20 cellular contexts compared by ENCODE assay signal in the genomic region with DNA sequence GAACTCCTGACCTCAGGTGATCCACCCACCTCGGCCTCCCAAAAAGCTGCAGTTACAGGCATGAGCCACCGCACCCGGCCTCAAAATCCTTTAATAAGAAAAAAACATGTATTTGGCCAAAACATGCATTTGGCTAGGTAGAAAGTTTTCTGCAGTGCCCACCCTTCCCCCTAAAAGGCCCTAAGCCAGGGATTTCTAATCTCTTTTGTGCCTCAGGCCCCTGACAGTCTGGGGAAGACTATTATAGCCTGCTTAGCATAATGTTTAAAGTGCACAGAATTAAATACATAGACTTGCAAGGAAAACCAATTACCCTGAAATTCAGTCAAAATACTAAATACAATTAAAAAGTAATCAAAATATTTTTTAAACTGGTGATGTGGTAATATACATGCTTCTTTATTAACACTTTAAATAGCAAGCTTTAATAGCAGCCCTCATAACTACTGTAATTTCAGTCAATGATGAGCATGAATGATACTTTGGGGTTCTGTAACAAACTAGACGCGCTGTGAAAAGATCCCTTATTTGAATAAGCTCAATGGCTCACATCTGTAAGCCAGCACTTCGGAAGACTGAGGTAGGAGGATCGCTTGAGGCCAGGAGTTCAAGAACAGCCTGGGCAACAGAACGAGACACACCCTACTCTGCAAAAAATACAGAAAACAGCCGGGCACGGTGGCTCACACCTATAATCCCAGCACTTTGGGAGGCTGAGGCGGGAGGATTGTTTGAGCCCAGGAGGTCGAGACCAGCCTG. TPM values are rescaled to one million over a fixed set of nuclear protein-coding genes. Genes with fewer than 3 reads are reported as not detected.
A peak's percentile ranks its signal among the peaks of the same experiment; 100 is the strongest.
DNase-seq lines count a peak whose midpoint lies in the region; ATAC-seq and TF ChIP-seq lines count a peak whose summit lies in the region.
"Had no signal": no experiment of that assay in that cellular context is flagged by ENCODE, and none has a peak within 500 bp of the region (broad histone marks: within the 10 kb centered on the region; RNA-seq: fewer than 3 reads in every experiment).

No MANE protein-coding gene starts in this region.

- H3K4me1 Mint-ChIP-seq in activated CD4-positive, alpha-beta T cell treated with anti-CD3 and anti-CD28 coated beads, Interleukin-2, amount 10 ng/mL, durations not matched to agents 24 days and 14 days, result peaks cover 2% of the 10 kb centered on the region

- DNase-seq in activated CD4-positive, alpha-beta T cell treated with anti-CD3 and anti-CD28 coated beads, Interleukin-2, amount 10 ng/mL, durations not matched to agents 24 days and 14 days, result peak; percentile 29
- no peak for DNase-seq in activated CD4-positive, alpha-beta T cell treated with anti-CD3 and anti-CD28 coated beads, Interleukin-2, amount 50 U/mL, for 48 hours
- DNase-seq in OCI-LY7 (ENCODE audit: low spot score) (no peak), left lobe of liver (ENCODE audit: low spot score) (peak; percentile 21), omental fat pad (ENCODE audit: low spot score) (no peak), cerebellum (ENCODE audit: low spot score) (no peak)
- DNase-seq in activated naive CD4-positive, alpha-beta T cell (lab: John Stamatoyannopoulos, UW), result no peak
- no peak for DNase-seq in stimulated activated CD4-positive, alpha-beta T cell treated with anti-CD3 and anti-CD28 coated beads, Interleukin-4, amount 100 ng/mL, for 24 hours
- DNase-seq: DMS153, GF-D8, MM.1S, NCI-H1092 treated with DMSO at 0.1 percent for 48 hours, NCI-H2081 treated with DMSO at 0.1 percent for 48 hours, PC-3 had no signal

- no peak overlapping the region for H3K27ac ChIP-seq in OCI-LY7 (ENCODE audit: low read depth, low read length, poor library complexity, severe bottlenecking)
- H3K27ac ChIP-seq: 22Rv1, RWPE1 had no signal

- intact Hi-C loops in activated CD4-positive, alpha-beta T cell treated with anti-CD3 and anti-CD28 coated beads, Interleukin-2, amount 10 ng/mL, durations not matched to agents 24 days and 14 days (cut with micrococcal nuclease), result no loop called here
- intact Hi-C loops in OCI-LY7 (cut with micrococcal nuclease; ENCODE audit: unreplicated experiment), result no loop called here

- no peaks in the 10 kb centered on the region for H3K9me3 ChIP-seq in OCI-LY7 (ENCODE audit: low read length)

- CTCF ChIA-PET in OCI-LY7 (lab: Charles Lee; ENCODE audit: unreplicated experiment), result no interaction called here

- no peak overlapping the region for H2AFZ ChIP-seq in OCI-LY7 (ENCODE audit: low read length)

- H3K4me3 ChIP-seq in OCI-LY7 (ENCODE audit: low read depth, low read length, poor library complexity, severe bottlenecking), result no peak overlapping the region

- no peak overlapping the region for H3K27ac Mint-ChIP-seq in activated CD4-positive, alpha-beta T cell treated with anti-CD3 and anti-CD28 coated beads, Interleukin-2, amount 10 ng/mL, durations not matched to agents 24 days and 14 days
- H3K27ac Mint-ChIP-seq: B cell; T-helper 1 cell treated with Interleukin-12 subunit alpha and Interleukin-12 subunit beta and Interleukin-4 antibody, amounts not matched to agents 30 μg/mL and 1 μg/mL, for 36 hours had no signal

- no peaks in the 10 kb centered on the region for H3K79me2 ChIP-seq in OCI-LY7 (ENCODE audit: insufficient read depth, low read depth, low read length)

- no peaks in the 10 kb centered on the region for H3K9me2 ChIP-seq in OCI-LY7 (ENCODE audit: insufficient read depth, low read length)

- ATAC-seq in left lobe of liver, result no peak
- no peak for ATAC-seq in omental fat pad (ENCODE audit: low FRiP score)
- ATAC-seq: PC-3 had no signal

- peak overlapping the region; percentile 38; the same call in 1 of the 2 replicates for H3K4me2 ChIP-seq in OCI-LY7 (ENCODE audit: low read length)

- H3K4me3 Mint-ChIP-seq in activated CD4-positive, alpha-beta T cell treated with anti-CD3 and anti-CD28 coated beads, Interleukin-2, amount 10 ng/mL, durations not matched to agents 24 days and 14 days, result no peak overlapping the region
- H3K4me3 Mint-ChIP-seq: B cell; T-helper 1 cell treated with Interleukin-12 subunit alpha and Interleukin-12 subunit beta and Interleukin-4 antibody, amounts not matched to agents 30 μg/mL and 1 μg/mL, for 36 hours had no signal

- POLR2A ChIA-PET in OCI-LY7 (lab: Charles Lee), result no interaction called here

- peak; percentile 26; the same call in 1 of the 2 replicates for TF ChIP-seq CTCF in OCI-LY7 (conservative IDR thresholded peaks at IDR 0.05; ENCODE audit: low read length)
- no peak for TF ChIP-seq CTCF in omental fat pad (IDR thresholded peaks at IDR 0.05)

- no TSS peak for BruUV-seq in OCI-LY7 (replicated peaks; lab: Mats Ljungman, UMichigan)

- peaks cover 30% of the 10 kb centered on the region for H3K36me3 ChIP-seq in OCI-LY7 (ENCODE audit: insufficient read depth, low read length)

- no peaks in the 10 kb centered on the region for H3K36me3 Mint-ChIP-seq in activated CD4-positive, alpha-beta T cell treated with anti-CD3 and anti-CD28 coated beads, Interleukin-2, amount 10 ng/mL, durations not matched to agents 24 days and 14 days (ENCODE audit: low read depth)

- peaks cover 16% of the 10 kb centered on the region for H3K27me3 Mint-ChIP-seq in activated CD4-positive, alpha-beta T cell treated with anti-CD3 and anti-CD28 coated beads, Interleukin-2, amount 10 ng/mL, durations not matched to agents 24 days and 14 days
- H3K27me3 Mint-ChIP-seq: B cell had no signal

- H4K20me1 ChIP-seq in OCI-LY7 (ENCODE audit: insufficient read depth, low read length), result no peaks in the 10 kb centered on the region

- H3K9me3 Mint-ChIP-seq in activated CD4-positive, alpha-beta T cell treated with anti-CD3 and anti-CD28 coated beads, Interleukin-2, amount 10 ng/mL, durations not matched to agents 24 days and 14 days, result no peaks in the 10 kb centered on the region
- H3K9me3 Mint-ChIP-seq: T-helper 1 cell treated with Interleukin-12 subunit alpha and Interleukin-12 subunit beta and Interleukin-4 antibody, amounts not matched to agents 30 μg/mL and 1 μg/mL, for 36 hours had no signal

- H3K4me1 ChIP-seq in OCI-LY7 (ENCODE audit: insufficient read depth, low read length, poor library complexity, severe bottlenecking), result peaks cover 33% of the 10 kb centered on the region

RNA-seq across cellular contexts. Expression of a gene that starts 29.9 kb away (rescaled TPM):
- not detected in 2 replicates for total RNA-seq in activated CD4-positive, alpha-beta T cell treated with anti-CD3 and anti-CD28 coated beads, Interleukin-2, amount 10 ng/mL, durations not matched to agents 24 days and 14 days
- total RNA-seq in OCI-LY7 (2014; rRNA removed; shearing (Covaris generic)), result not detected in 2 replicates
- not detected in 2 replicates for total RNA-seq in OCI-LY7 (2022)
- total RNA-seq in left lobe of liver, result not detected
- not detected for total RNA-seq in omental fat pad
- total RNA-seq in cerebellum, result not detected
- total RNA-seq: B cell, LHCN-M2, NCI-H460, PC-3 had no signal

RNA-seq across cellular contexts. Expression of a gene that starts 39.7 kb away (rescaled TPM):
- total RNA-seq in activated CD4-positive, alpha-beta T cell treated with anti-CD3 and anti-CD28 coated beads, Interleukin-2, amount 10 ng/mL, durations not matched to agents 24 days and 14 days, result 2.9 and 3.1 TPM in 2 replicates
- 27.3 and 42.0 TPM in 2 replicates for total RNA-seq in OCI-LY7 (2014; rRNA removed; shearing (Covaris generic))
- total RNA-seq in OCI-LY7 (2022) (109 and 131 TPM in 2 replicates), left lobe of liver (3.0 TPM), omental fat pad (10 to 100 TPM in 1 of 4 donors, 1 to 10 TPM in 3; 2.8 to 21.3 (median 6.3) TPM), cerebellum (9.9 TPM)

Comparison
In these comparisons a context has a peak if more than half of its experiments do, and no peak if none do; other contexts are left out.
1. DNase-seq: peak in activated CD4-positive, alpha-beta T cell treated with anti-CD3 and anti-CD28 coated beads, Interleukin-2, amount 10 ng/mL, durations not matched to agents 24 days and 14 days (single experiment) and left lobe of liver (single experiment); none in activated CD4-positive, alpha-beta T cell treated with anti-CD3 and anti-CD28 coated beads, Interleukin-2, amount 50 U/mL, for 48 hours (0 of 2), OCI-LY7 (single experiment), activated naive CD4-positive, alpha-beta T cell (0 of 4), omental fat pad (single experiment), cerebellum (single experiment) and stimulated activated CD4-positive, alpha-beta T cell treated with anti-CD3 and anti-CD28 coated beads, Interleukin-4, amount 100 ng/mL, for 24 hours (single experiment).